9 cellular contexts compared by ENCODE assay signal in genomic region chr15:83282859-83283812, GRCh38. TPM values are rescaled to one million over a fixed set of nuclear protein-coding genes. Genes with fewer than 3 reads are reported as not detected.
DNase-seq lines count a peak whose midpoint lies in the region; TF ChIP-seq lines count a peak whose summit lies in the region.
"Had no signal": no experiment of that assay in that cellular context is flagged by ENCODE, and none has a peak within 500 bp of the region (broad histone marks: within the 10 kb centered on the region; RNA-seq: fewer than 3 reads in every experiment).

No MANE protein-coding gene starts in this region.

- peaks cover 0 to 22% (median 7%) of the 10 kb centered on the region in 4 donors for H3K4me1 ChIP-seq in tibial nerve

- TF ChIP-seq EP300 in tibial nerve (IDR thresholded peaks at IDR 0.05) = no peak

- H3K36me3 ChIP-seq in tibial nerve = no peaks in the 10 kb centered on the region

- H3K4me3 ChIP-seq in cardiac fibroblast (replicated peaks in 1 of 2; ENCODE audit: low read depth in 2 of 2, low read length in 2 of 2) (peak overlapping the region; percentile 62 to 66), tibial nerve (peak overlapping the region; percentile 1 to 50 (median 16))

- TF ChIP-seq CTCF in cardiac fibroblast (IDR thresholded peaks at IDR 0.05; ENCODE audit: low read depth, low read length) (no peak), tibial nerve (IDR thresholded peaks at IDR 0.05) (no peak)

- peak; percentile 53 for DNase-seq in activated CD8-positive, alpha-beta memory T cell treated with anti-CD3 and anti-CD28 coated beads, Interleukin-2, amount 50 U/mL, for 48 hours
- DNase-seq in activated CD8-positive, alpha-beta memory T cell treated with anti-CD3 and anti-CD28 coated beads for 24 hours = no peak
- peak; percentile 49 to 66 for DNase-seq in cardiac fibroblast (ENCODE audit: low read depth in 2 of 2)
- DNase-seq in left kidney (ENCODE audit: low read depth, low spot score) = peak; percentile 64
- DNase-seq in tibial nerve (ENCODE audit: low spot score in 2 of 2) = no peak
- no peak for DNase-seq in germinal center (ENCODE audit: low spot score)
- no peak for DNase-seq in substantia nigra (lab: John Stamatoyannopoulos, UW)
- no peak for DNase-seq in NCI-H146 treated with DMSO at 0.1 percent for 48 hours (lab: John Stamatoyannopoulos, UW; ENCODE audit: unreplicated experiment)
- DNase-seq: effector memory CD4-positive, alpha-beta T cell had no signal

- no peak for TF ChIP-seq POLR2A in tibial nerve (IDR thresholded peaks at IDR 0.05)

- H3K27me3 ChIP-seq in tibial nerve = peaks cover 0 to 79% of the 10 kb centered on the region in 2 donors

- WGBS in tibial nerve, 2 donors = 5 to 9% methylated on average over 54 to 78 of the region's 79 CpGs

- H3K27ac ChIP-seq in tibial nerve (no peak overlapping the region), substantia nigra (ENCODE audit: low read depth, low read length, poor library complexity, severe bottlenecking) (no peak overlapping the region)

- H3K9me3 ChIP-seq in tibial nerve = no peaks in the 10 kb centered on the region

RNA-seq across cellular contexts. Expression of gene BNC1, which starts 1.3 kb away (rescaled TPM):
- total RNA-seq in tibial nerve = 1 to 10 TPM in 1 of 4 donors, under 1 TPM in 2, not detected in 1; under 0.01 to 1.4 (median 0.21) TPM

Comparison
In these comparisons a context has a peak if more than half of its experiments do, and no peak if none do; other contexts are left out.
1. DNase-seq: peak in activated CD8-positive, alpha-beta memory T cell treated with anti-CD3 and anti-CD28 coated beads, Interleukin-2, amount 50 U/mL, for 48 hours (single experiment), cardiac fibroblast (2 of 2) and left kidney (single experiment); none in activated CD8-positive, alpha-beta memory T cell treated with anti-CD3 and anti-CD28 coated beads for 24 hours (single experiment), tibial nerve (0 of 2), germinal center (single experiment), substantia nigra (0 of 49) and NCI-H146 treated with DMSO at 0.1 percent for 48 hours (single experiment).